ENCODE assay signal across 18 cellular contexts in genomic region chr9:95098391-95098921, GRCh38.
DNase-seq lines count a peak whose midpoint lies in the region; ATAC-seq and TF ChIP-seq lines count a peak whose summit lies in the region.
"Had no signal": no experiment of that assay in that cellular context is flagged by ENCODE, and none has a peak within 500 bp of the region (broad histone marks: within the 10 kb centered on the region; RNA-seq: fewer than 3 reads in every experiment).

No MANE protein-coding gene starts in this region.

- ATAC-seq in thoracic aorta (ENCODE audit: insufficient number of reproducible peaks, low FRiP score, low read depth) (no peak), GM18505 (IDR thresholded peaks at IDR 0.05; ENCODE audit: unreplicated experiment) (no peak)
- ATAC-seq: activated T-cell treated with anti-CD3 and anti-CD28 coated beads, Interleukin-2, amount 50 U/mL, for 4 hours; esophagus mucosa; GM12878 had no signal

- H3K4me1 ChIP-seq in thoracic aorta (ENCODE audit: control insufficient read depth in 1 of 2, low read depth in 2 of 2) (peaks cover 33 to 87% of the 10 kb centered on the region in 2 donors), MM.1S (ENCODE audit: low read length) (no peaks in the 10 kb centered on the region)
- H3K4me1 ChIP-seq in CD8-positive, alpha-beta memory T cell (ENCODE audit: insufficient read depth, low read length), result no peaks in the 10 kb centered on the region

- H3K27ac Mint-ChIP-seq in nephron, result peak overlapping the region; percentile 86 to 93 (median 91)
- H3K27ac Mint-ChIP-seq in CD8-positive, alpha-beta memory T cell, result no peak overlapping the region
- H3K27ac Mint-ChIP-seq: activated CD4-positive, alpha-beta T cell treated with anti-CD3 and anti-CD28 coated beads, Interleukin-2, amount 10 ng/mL, durations not matched to agents 7 days and 5 days; activated naive CD8-positive, alpha-beta T cell treated with anti-CD3 and anti-CD28 coated beads for 36 hours; memory B cell had no signal

- no peak for DNase-seq in RWPE1 (ENCODE audit: low spot score)
- DNase-seq in dorsolateral prefrontal cortex, result no peak
- no peak for DNase-seq in thoracic aorta (ENCODE audit: low spot score)
- no peak for DNase-seq in MM.1S
- no peak for DNase-seq in CD8-positive, alpha-beta memory T cell
- DNase-seq: activated CD4-positive, alpha-beta T cell treated with anti-CD3 and anti-CD28 coated beads, Interleukin-2, amount 10 ng/mL, durations not matched to agents 7 days and 5 days; activated naive CD8-positive, alpha-beta T cell treated with anti-CD3 and anti-CD28 coated beads for 36 hours; activated T-cell treated with anti-CD3 and anti-CD28 coated beads, Interleukin-2, amount 50 U/mL, for 4 hours; CD4-positive, CD25-positive, alpha-beta regulatory T cell; NCI-H2081; NCI-H774; nucleus accumbens; RPMI8226 had no signal

- H3K4me3 ChIP-seq in dorsolateral prefrontal cortex, result no peak overlapping the region
- H3K4me3 ChIP-seq in thoracic aorta, result no peak overlapping the region
- H3K4me3 ChIP-seq in MM.1S (ENCODE audit: low read length), result no peak overlapping the region
- no peak overlapping the region for H3K4me3 ChIP-seq in CD8-positive, alpha-beta memory T cell (ENCODE audit: low read length)
- H3K4me3 ChIP-seq: GM12878 had no signal

- H3K27ac ChIP-seq in RWPE1 (peak overlapping the region; percentile 98), dorsolateral prefrontal cortex (peak overlapping the region in 31 of 59 donors; percentile 0 to 99 (median 39)), thoracic aorta (peak overlapping the region; percentile 53 to 77), MM.1S (ENCODE audit: low read length) (no peak overlapping the region)
- H3K27ac ChIP-seq in CD8-positive, alpha-beta memory T cell (ENCODE audit: low read depth, low read length), result no peak overlapping the region

- no peaks in the 10 kb centered on the region for H3K9me2 ChIP-seq in MM.1S (replicated peaks; ENCODE audit: insufficient read depth, low read length)

- no peaks in the 10 kb centered on the region for H4K20me1 ChIP-seq in MM.1S (ENCODE audit: insufficient read depth, low read length)

- H3K27me3 Mint-ChIP-seq in nephron (ENCODE audit: low read depth), result no peaks in the 10 kb centered on the region
- no peaks in the 10 kb centered on the region for H3K27me3 Mint-ChIP-seq in CD8-positive, alpha-beta memory T cell
- H3K27me3 Mint-ChIP-seq: activated CD4-positive, alpha-beta T cell treated with anti-CD3 and anti-CD28 coated beads, Interleukin-2, amount 10 ng/mL, durations not matched to agents 7 days and 5 days; activated naive CD8-positive, alpha-beta T cell treated with anti-CD3 and anti-CD28 coated beads for 36 hours; CD4-positive, CD25-positive, alpha-beta regulatory T cell; memory B cell had no signal

- POLR2A ChIA-PET in RWPE1 (lab: Yijun Ruan, JAX; ENCODE audit: low non-redundant PET), result no interaction called here
- POLR2A ChIA-PET in CD8-positive, alpha-beta memory T cell (lab: Charles Lee), result no interaction called here

- H2AFZ ChIP-seq in MM.1S (ENCODE audit: low read length), result no peak overlapping the region

- H3K36me3 ChIP-seq in thoracic aorta, result no peaks in the 10 kb centered on the region
- H3K36me3 ChIP-seq in MM.1S (replicated peaks; ENCODE audit: insufficient read depth, low read length), result no peaks in the 10 kb centered on the region
- no peaks in the 10 kb centered on the region for H3K36me3 ChIP-seq in CD8-positive, alpha-beta memory T cell (ENCODE audit: insufficient read depth, low read length)

- H3K27me3 ChIP-seq in dorsolateral prefrontal cortex (no peaks in the 10 kb centered on the region), thoracic aorta (replicated peaks; ENCODE audit: insufficient read depth) (no peaks in the 10 kb centered on the region), MM.1S (replicated peaks; ENCODE audit: insufficient read depth, low read length) (no peaks in the 10 kb centered on the region)
- H3K27me3 ChIP-seq in CD8-positive, alpha-beta memory T cell (ENCODE audit: insufficient read depth, low read length, poor library complexity, severe bottlenecking), result no peaks in the 10 kb centered on the region

- no peak overlapping the region for H3K4me2 ChIP-seq in MM.1S (ENCODE audit: low read depth, low read length)

- H3K9ac ChIP-seq in MM.1S (ENCODE audit: low read length), result no peak overlapping the region

- no peaks in the 10 kb centered on the region for H3K9me3 Mint-ChIP-seq in nephron
- no peaks in the 10 kb centered on the region for H3K9me3 Mint-ChIP-seq in CD8-positive, alpha-beta memory T cell
- H3K9me3 Mint-ChIP-seq: activated CD4-positive, alpha-beta T cell treated with anti-CD3 and anti-CD28 coated beads, Interleukin-2, amount 10 ng/mL, durations not matched to agents 7 days and 5 days; activated naive CD8-positive, alpha-beta T cell treated with anti-CD3 and anti-CD28 coated beads for 36 hours; activated T-cell treated with anti-CD3 and anti-CD28 coated beads, Interleukin-2, amount 50 U/mL, for 4 hours; CD4-positive, CD25-positive, alpha-beta regulatory T cell; memory B cell had no signal

- peaks cover 54% of the 10 kb centered on the region for H3K4me1 Mint-ChIP-seq in nephron
- H3K4me1 Mint-ChIP-seq in CD8-positive, alpha-beta memory T cell, result no peaks in the 10 kb centered on the region
- H3K4me1 Mint-ChIP-seq: activated naive CD8-positive, alpha-beta T cell treated with anti-CD3 and anti-CD28 coated beads for 36 hours; memory B cell had no signal

- H3K36me3 Mint-ChIP-seq in nephron (ENCODE audit: low read depth), result peaks cover 46% of the 10 kb centered on the region
- peaks cover 0 to 8% (median 0%) of the 10 kb centered on the region in 3 donors for H3K36me3 Mint-ChIP-seq in CD8-positive, alpha-beta memory T cell
- H3K36me3 Mint-ChIP-seq: activated naive CD8-positive, alpha-beta T cell treated with anti-CD3 and anti-CD28 coated beads for 36 hours; CD4-positive, CD25-positive, alpha-beta regulatory T cell had no signal

- TF ChIP-seq CTCF in RWPE1 (conservative IDR thresholded peaks at IDR 0.05; ENCODE audit: low read depth) (no peak), dorsolateral prefrontal cortex (IDR thresholded peaks at IDR 0.05 in 54 of 56, conservative IDR thresholded peaks at IDR 0.05 in 2 of 56; ENCODE audit: low read depth in 1 of 56, partially characterized antibody in 56 of 56) (no peak), nephron (IDR thresholded peaks at IDR 0.05; ENCODE audit: unreplicated experiment in 3 of 3) (no peak), thoracic aorta (IDR thresholded peaks at IDR 0.05) (no peak), MM.1S (IDR thresholded peaks at IDR 0.05; ENCODE audit: low read length) (no peak)

- CTCF ChIA-PET in RWPE1 (lab: Yijun Ruan, JAX), result no interaction called here
- CTCF ChIA-PET in CD8-positive, alpha-beta memory T cell (lab: Charles Lee), result interaction anchor here (1.0 kb wide), 1 partner anchor 29 kb away, joined by 4 read pairs; no protein-coding TSS in a partner anchor

- peak overlapping the region in 1 of 3 experiments; percentile 22 for H3K4me3 Mint-ChIP-seq in nephron
- H3K4me3 Mint-ChIP-seq in CD8-positive, alpha-beta memory T cell, result no peak overlapping the region
- H3K4me3 Mint-ChIP-seq: activated CD4-positive, alpha-beta T cell treated with anti-CD3 and anti-CD28 coated beads, Interleukin-2, amount 10 ng/mL, durations not matched to agents 7 days and 5 days; activated naive CD8-positive, alpha-beta T cell treated with anti-CD3 and anti-CD28 coated beads for 36 hours; activated T-cell treated with anti-CD3 and anti-CD28 coated beads, Interleukin-2, amount 50 U/mL, for 4 hours; memory B cell had no signal

- H3K9me3 ChIP-seq in thoracic aorta (no peaks in the 10 kb centered on the region), MM.1S (replicated peaks; ENCODE audit: insufficient read depth, low read length) (no peaks in the 10 kb centered on the region)
- no peaks in the 10 kb centered on the region for H3K9me3 ChIP-seq in CD8-positive, alpha-beta memory T cell (ENCODE audit: low read length)

- TF ChIP-seq POLR2A in GM18505 (IDR thresholded peaks at IDR 0.05; ENCODE audit: borderline replicate concordance, extremely low read depth, insufficient read depth, insufficient read length), result no peak

- no peaks in the 10 kb centered on the region for H3K79me2 ChIP-seq in MM.1S (ENCODE audit: low read length)

- intact Hi-C loops in dorsolateral prefrontal cortex (cut with DNase I), result no loop called here

- no peaks in the 10 kb centered on the region for H3F3A ChIP-seq in MM.1S (ENCODE audit: insufficient read depth, low read length)

Comparison
In these comparisons a context has a peak if more than half of its experiments do, and no peak if none do; other contexts are left out.
1. H3K27ac ChIP-seq: peak in RWPE1 (single experiment), dorsolateral prefrontal cortex (31 of 59) and thoracic aorta (2 of 2); none in MM.1S (single experiment) and CD8-positive, alpha-beta memory T cell (single experiment).
2. H3K27ac Mint-ChIP-seq: peak in nephron (3 of 3); none in CD8-positive, alpha-beta memory T cell (0 of 8).